Comparison of ENCODE assay signal across 22 cellular contexts in the genomic region with DNA sequence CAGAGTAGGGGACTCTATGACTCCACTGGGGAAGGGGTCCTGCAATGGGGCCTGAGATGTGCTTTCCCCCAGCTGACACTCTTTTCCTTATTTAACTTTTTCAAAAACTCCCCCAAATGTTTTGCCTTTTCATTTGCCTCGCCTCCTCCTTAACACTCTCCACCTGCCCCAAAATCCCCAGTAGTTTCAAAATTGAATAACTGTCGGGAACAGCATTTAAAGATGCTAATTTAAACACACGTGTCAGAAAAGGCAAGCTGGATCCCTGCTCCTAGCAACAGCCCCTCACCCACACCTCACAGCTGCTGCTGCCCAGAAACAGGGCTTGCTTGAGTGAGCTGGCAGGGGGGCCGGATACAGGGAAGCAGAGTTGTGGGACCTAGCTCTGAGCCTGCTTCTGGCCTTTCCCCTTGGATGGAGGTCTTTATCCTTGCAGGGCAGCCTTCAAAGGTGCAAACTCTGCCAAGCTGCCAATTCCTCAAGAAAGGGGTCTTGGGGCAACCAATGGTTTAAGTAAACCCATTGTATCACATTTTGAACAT.
"Had no signal": no experiment of that assay in that cellular context is flagged by ENCODE, and none has a peak within 500 bp of the region (broad histone marks: within the 10 kb centered on the region; RNA-seq: fewer than 3 reads in every experiment).

No MANE protein-coding gene starts in this region.

- H3K9me3 Mint-ChIP-seq: activated naive CD4-positive, alpha-beta T cell treated with anti-CD3 and anti-CD28 coated beads for 36 hours; activated T-cell treated with anti-CD3 and anti-CD28 coated beads, Interleukin-2, amount 50 U/mL, for 4 hours; activated T-helper 2 cell treated with anti-CD3 and anti-CD28 coated beads, Interferon-gamma antibody, Interleukin-2, Interleukin-4, amounts not matched to agents 10 μg/mL and 5 μg/mL and 100 μg/mL, durations not matched to agents 14 hours and 24 hours and 36 hours; immature natural killer cell had no signal

- DNase-seq: activated CD4-positive, alpha-beta T cell treated with anti-CD3 and anti-CD28 coated beads, Interleukin-2, amount 50 U/mL, for 4 hours; activated CD8-positive, alpha-beta memory T cell treated with anti-CD3 and anti-CD28 coated beads, Interleukin-2, amount 50 U/mL, for 48 hours; activated naive CD4-positive, alpha-beta T cell treated with anti-CD3 and anti-CD28 coated beads for 36 hours; activated T-cell treated with anti-CD3 and anti-CD28 coated beads, Interleukin-2, amount 50 U/mL, for 4 hours; cerebellar nuclear complex; heart right ventricle; immature natural killer cell; kidney glomerular epithelial cell; left ventricle myocardium superior; mammary epithelial cell; midbrain; pancreas; psoas muscle; right cardiac atrium; stimulated activated CD4-positive, alpha-beta T cell treated with anti-CD3 and anti-CD28 coated beads, Interleukin-12 subunit alpha, Interleukin-12 subunit beta, amount 100 ng/mL, for 4 hours; T-helper 9 cell; tibial artery had no signal

- H3K9me3 ChIP-seq: heart right ventricle, neutrophil, pancreas, psoas muscle, tibial artery had no signal

- H3K4me3 ChIP-seq: coronary artery, heart right ventricle, pancreas, psoas muscle, tibial artery had no signal

- H3K27ac Mint-ChIP-seq: activated naive CD4-positive, alpha-beta T cell treated with anti-CD3 and anti-CD28 coated beads for 36 hours; activated T-helper 2 cell treated with anti-CD3 and anti-CD28 coated beads, Interferon-gamma antibody, Interleukin-2, Interleukin-4, amounts not matched to agents 10 μg/mL and 5 μg/mL and 100 μg/mL, durations not matched to agents 14 hours and 24 hours and 36 hours; immature natural killer cell; natural killer cell treated with Interleukin-12 subunit alpha and Interleukin-12 subunit beta and Interleukin-15 and Interleukin-18, amount 100 ng/mL, for 72 hours; stimulated activated naive CD8-positive, alpha-beta T cell treated with anti-CD3 and anti-CD28 coated beads, Interleukin-15, Interleukin-2, amounts not matched to agents 100 ng/mL and 50 ng/mL, for 24 hours had no signal

- H3K27ac ChIP-seq: coronary artery, heart right ventricle, neutrophil, pancreas, psoas muscle had no signal

- H3K4me1 ChIP-seq: heart right ventricle, pancreas had no signal

- H3K36me3 ChIP-seq: heart right ventricle, neutrophil, pancreas, tibial artery had no signal

- H3K36me3 Mint-ChIP-seq: immature natural killer cell; natural killer cell treated with Interleukin-12 subunit alpha and Interleukin-12 subunit beta and Interleukin-15 and Interleukin-18, amount 100 ng/mL, for 72 hours had no signal

- H3K4me1 Mint-ChIP-seq: immature natural killer cell had no signal

- H3K4me3 Mint-ChIP-seq: activated naive CD4-positive, alpha-beta T cell treated with anti-CD3 and anti-CD28 coated beads for 36 hours; activated T-cell treated with anti-CD3 and anti-CD28 coated beads, Interleukin-2, amount 50 U/mL, for 4 hours; immature natural killer cell; natural killer cell treated with Interleukin-12 subunit alpha and Interleukin-12 subunit beta and Interleukin-15 and Interleukin-18, amount 100 ng/mL, for 72 hours; stimulated activated naive CD8-positive, alpha-beta T cell treated with anti-CD3 and anti-CD28 coated beads, Interleukin-15, Interleukin-2, amounts not matched to agents 100 ng/mL and 50 ng/mL, for 24 hours had no signal

- H3K27me3 ChIP-seq: pancreas, tibial artery had no signal

- ATAC-seq: activated T-cell treated with anti-CD3 and anti-CD28 coated beads, Interleukin-2, amount 50 U/mL, for 4 hours; heart right ventricle; left ventricle myocardium superior; natural killer cell treated with Interleukin-12 subunit alpha and Interleukin-12 subunit beta and Interleukin-15 and Interleukin-18, amount 100 ng/mL, for 72 hours; pancreas; psoas muscle; right cardiac atrium had no signal
